ENCODE assay signal across 14 cellular contexts in genomic region chr2:81645750-81646301, GRCh38.
"Had no signal": no experiment of that assay in that cellular context is flagged by ENCODE, and none has a peak within 500 bp of the region (broad histone marks: within the 10 kb centered on the region; RNA-seq: fewer than 3 reads in every experiment).

No MANE protein-coding gene starts in this region.

- H3K27ac ChIP-seq: colonic mucosa, hepatocyte, lower lobe of right lung, neural progenitor cell, pancreas, skin epidermis, tibial artery, vagina had no signal

- DNase-seq: activated CD4-positive, alpha-beta T cell treated with anti-CD3 and anti-CD28 coated beads, Interleukin-2, amount 10 ng/mL, durations not matched to agents 24 days and 14 days; activated naive CD4-positive, alpha-beta T cell treated with anti-CD3 and anti-CD28 coated beads, Interleukin-2, amount 10 ng/mL, durations not matched to agents 7 days and 5 days; activated T-cell treated with anti-CD3 and anti-CD28 coated beads for 4 hours; caudate nucleus; colonic mucosa; lower lobe of right lung; pancreas; tibial artery had no signal

- H3K36me3 ChIP-seq: colonic mucosa, lower lobe of right lung, neural progenitor cell, pancreas, tibial artery, vagina had no signal

- H3K4me1 ChIP-seq: colonic mucosa, lower lobe of right lung, pancreas, tibial artery, vagina had no signal

- H3K4me3 ChIP-seq: colonic mucosa, hepatocyte, lower lobe of right lung, neural progenitor cell, pancreas, skin epidermis, tibial artery, vagina had no signal

- H3K9me3 ChIP-seq: colonic mucosa, lower lobe of right lung, pancreas, tibial artery, vagina had no signal

- FAIRE-seq: frontal cortex, pancreas had no signal

- ATAC-seq: activated T-helper 17 cell treated with anti-CD3 and anti-CD28 coated beads, Interleukin-2, amount 50 U/mL, for 72 hours; pancreas had no signal

- H3K27me3 ChIP-seq: colonic mucosa, hepatocyte, neural progenitor cell, pancreas, tibial artery, vagina had no signal
